Comparison of ENCODE assay signal across 11 cellular contexts in the genomic region with DNA sequence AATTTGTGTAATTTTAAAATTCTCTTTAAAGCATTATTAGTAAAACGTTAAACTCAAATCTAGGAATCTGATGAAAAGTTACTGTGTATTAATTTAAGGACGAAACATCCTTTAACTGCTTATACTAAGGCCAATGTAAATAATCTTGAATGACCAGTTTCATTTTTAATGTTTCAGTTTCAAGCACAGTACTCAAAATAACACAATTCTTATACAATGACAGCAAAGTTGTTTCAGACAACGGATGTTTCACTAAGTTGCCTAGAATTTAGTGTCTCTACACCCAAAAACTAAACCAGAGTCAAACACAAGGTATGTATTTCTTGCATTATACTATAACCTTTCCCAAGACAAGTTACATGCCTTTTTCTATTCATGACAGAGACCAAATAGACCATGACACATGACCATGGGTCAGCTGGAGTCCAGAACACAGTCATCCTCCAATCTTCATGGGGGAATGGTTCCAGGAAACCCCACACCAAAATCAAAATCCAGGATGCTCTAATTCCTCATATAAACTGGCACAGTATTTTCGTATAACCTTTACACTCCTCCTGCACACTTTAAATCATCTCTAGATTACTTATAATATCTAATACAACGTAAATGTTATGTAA. TPM values are rescaled to one million over a fixed set of nuclear protein-coding genes. Genes with fewer than 3 reads are reported as not detected.
A peak's percentile ranks its signal among the peaks of the same experiment; 100 is the strongest.
DNase-seq lines count a peak whose midpoint lies in the region; ATAC-seq and TF ChIP-seq lines count a peak whose summit lies in the region.
"Had no signal": no experiment of that assay in that cellular context is flagged by ENCODE, and none has a peak within 500 bp of the region (broad histone marks: within the 10 kb centered on the region; RNA-seq: fewer than 3 reads in every experiment).

No MANE protein-coding gene starts in this region.

- DNase-seq in kidney tubule cell (ENCODE audit: low spot score) (peak; percentile 44), Right ventricle myocardium superior (no peak), Ammon's horn (ENCODE audit: low spot score) (no peak), foreskin fibroblast (no peak)
- no peak for DNase-seq in activated CD4-positive, alpha-beta T cell treated with anti-CD3 and anti-CD28 coated beads, Interleukin-2, amount 10 ng/mL, durations not matched to agents 7 days and 5 days
- DNase-seq: caudate nucleus, left cardiac atrium, NCI-H146 had no signal

- CTCF ChIA-PET in activated CD4-positive, alpha-beta T cell treated with anti-CD3 and anti-CD28 coated beads, Interleukin-2, amount 10 ng/mL, durations not matched to agents 7 days and 5 days (lab: Charles Lee): no interaction called here

- no peaks in the 10 kb centered on the region for H3K27me3 Mint-ChIP-seq in activated CD4-positive, alpha-beta T cell treated with anti-CD3 and anti-CD28 coated beads, Interleukin-2, amount 10 ng/mL, durations not matched to agents 7 days and 5 days

- POLR2A ChIA-PET in activated CD4-positive, alpha-beta T cell treated with anti-CD3 and anti-CD28 coated beads, Interleukin-2, amount 10 ng/mL, durations not matched to agents 7 days and 5 days (lab: Charles Lee): no interaction called here

- no peak for TF ChIP-seq POLR2A in GM18505 (IDR thresholded peaks at IDR 0.05; ENCODE audit: borderline replicate concordance, extremely low read depth, insufficient read depth, insufficient read length)

- no peak overlapping the region for H3K4me3 ChIP-seq in foreskin fibroblast (ENCODE audit: low read depth in 1 of 2, low read length in 2 of 2)

- H3K36me3 Mint-ChIP-seq in activated CD4-positive, alpha-beta T cell treated with anti-CD3 and anti-CD28 coated beads, Interleukin-2, amount 10 ng/mL, durations not matched to agents 7 days and 5 days (ENCODE audit: low read depth): peaks cover 33% of the 10 kb centered on the region

- peaks cover 36% of the 10 kb centered on the region for H3K4me1 Mint-ChIP-seq in activated CD4-positive, alpha-beta T cell treated with anti-CD3 and anti-CD28 coated beads, Interleukin-2, amount 10 ng/mL, durations not matched to agents 7 days and 5 days

- H3K4me3 Mint-ChIP-seq in activated CD4-positive, alpha-beta T cell treated with anti-CD3 and anti-CD28 coated beads, Interleukin-2, amount 10 ng/mL, durations not matched to agents 7 days and 5 days: no peak overlapping the region

- TF ChIP-seq CTCF in foreskin fibroblast (IDR thresholded peaks at IDR 0.05; ENCODE audit: low read depth, low read length): no peak

- H3K9me3 Mint-ChIP-seq in activated CD4-positive, alpha-beta T cell treated with anti-CD3 and anti-CD28 coated beads, Interleukin-2, amount 10 ng/mL, durations not matched to agents 7 days and 5 days: no peaks in the 10 kb centered on the region

- H3K27ac Mint-ChIP-seq in activated CD4-positive, alpha-beta T cell treated with anti-CD3 and anti-CD28 coated beads, Interleukin-2, amount 10 ng/mL, durations not matched to agents 7 days and 5 days: no peak overlapping the region

- intact Hi-C loops in Right ventricle myocardium superior (cut with DNase I): no loop called here

- ATAC-seq in GM18505 (IDR thresholded peaks at IDR 0.05; ENCODE audit: unreplicated experiment) (peak; percentile 63), GM21529 (IDR thresholded peaks at IDR 0.05; ENCODE audit: unreplicated experiment) (peak; percentile 80), HG03439 (IDR thresholded peaks at IDR 0.05; ENCODE audit: unreplicated experiment) (peak; percentile 78), Right ventricle myocardium superior (ENCODE audit: poor library complexity) (no peak)

RNA-seq across cellular contexts. Expression of a gene that starts 7.7 kb away (rescaled TPM):
- total RNA-seq in activated CD4-positive, alpha-beta T cell treated with anti-CD3 and anti-CD28 coated beads, Interleukin-2, amount 10 ng/mL, durations not matched to agents 7 days and 5 days: 10 to 100 TPM; 31.6 to 33.9 TPM
- total RNA-seq in Right ventricle myocardium superior: 13.3 TPM
